ENCODE assay signal across 1 cellular context in genomic region chr19:41206926-41207750, GRCh38.
A peak's percentile ranks its signal among the peaks of the same experiment; 100 is the strongest.
TF ChIP-seq lines count a peak whose summit lies in the region.

No MANE protein-coding gene starts in this region.

TF ChIP-seq in GM23338, 12 proteins besides CTCF, POLR2A, EP300 and RAD21 (continued from another document):
- TF ChIP-seq REST (IDR thresholded peaks at IDR 0.05; ENCODE audit: unreplicated experiment) (no peak), POLR2AphosphoS5 (IDR thresholded peaks at IDR 0.05; ENCODE audit: low read depth) (peak; percentile 48)
- TF ChIP-seq, protein P1, sequence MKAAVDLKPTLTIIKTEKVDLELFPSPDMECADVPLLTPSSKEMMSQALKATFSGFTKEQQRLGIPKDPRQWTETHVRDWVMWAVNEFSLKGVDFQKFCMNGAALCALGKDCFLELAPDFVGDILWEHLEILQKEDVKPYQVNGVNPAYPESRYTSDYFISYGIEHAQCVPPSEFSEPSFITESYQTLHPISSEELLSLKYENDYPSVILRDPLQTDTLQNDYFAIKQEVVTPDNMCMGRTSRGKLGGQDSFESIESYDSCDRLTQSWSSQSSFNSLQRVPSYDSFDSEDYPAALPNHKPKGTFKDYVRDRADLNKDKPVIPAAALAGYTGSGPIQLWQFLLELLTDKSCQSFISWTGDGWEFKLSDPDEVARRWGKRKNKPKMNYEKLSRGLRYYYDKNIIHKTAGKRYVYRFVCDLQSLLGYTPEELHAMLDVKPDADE (IDR thresholded peaks at IDR 0.05), result no peak
